ENCODE assay signal across 19 cellular contexts in genomic region chr3:164486150-164486549, GRCh38.
"Had no signal": no experiment of that assay in that cellular context is flagged by ENCODE, and none has a peak within 500 bp of the region (broad histone marks: within the 10 kb centered on the region; RNA-seq: fewer than 3 reads in every experiment).

No MANE protein-coding gene starts in this region.

- H3K27me3 ChIP-seq: heart right ventricle, sigmoid colon, suprapubic skin had no signal

- H3K36me3 ChIP-seq: heart right ventricle, lower lobe of right lung, sigmoid colon, suprapubic skin had no signal

- H3K4me3 ChIP-seq: heart right ventricle, lower lobe of right lung, sigmoid colon, suprapubic skin had no signal

- DNase-seq: activated CD4-positive, alpha-beta memory T cell treated with anti-CD3 and anti-CD28 coated beads for 36 hours; activated CD4-positive, alpha-beta T cell treated with anti-CD3 and anti-CD28 coated beads for 1 hour; activated gamma-delta T cell treated with Interleukin-2 at 50 U/mL for 16 hours; activated naive CD8-positive, alpha-beta T cell treated with anti-CD3 and anti-CD28 coated beads for 36 hours; activated T-cell treated with anti-CD3 and anti-CD28 coated beads, Interleukin-2, amount 50 U/mL, for 48 hours; aorta; caudate nucleus; cortex of kidney; effector memory CD4-positive, alpha-beta T cell; foreskin fibroblast; heart right ventricle; islet precursor cell; lower lobe of right lung; naive thymus-derived CD4-positive, alpha-beta T cell; sigmoid colon; stimulated activated CD4-positive, alpha-beta T cell treated with anti-CD3 and anti-CD28 coated beads, Interleukin-12 subunit alpha, Interleukin-12 subunit beta, amount 100 ng/mL, for 4 hours; stimulated activated naive CD4-positive, alpha-beta T cell treated with Interleukin-2 at 50 U/mL for 16 hours had no signal

- ATAC-seq: lower lobe of right lung; naive thymus-derived CD4-positive, alpha-beta T cell had no signal

- H3K9me3 ChIP-seq: lower lobe of right lung, sigmoid colon, suprapubic skin had no signal

- H3K27ac ChIP-seq: epithelial cell of prostate, heart right ventricle, lower lobe of right lung, sigmoid colon, suprapubic skin had no signal

- H3K4me1 ChIP-seq: heart right ventricle, lower lobe of right lung, sigmoid colon, suprapubic skin had no signal
